In the genomic region with DNA sequence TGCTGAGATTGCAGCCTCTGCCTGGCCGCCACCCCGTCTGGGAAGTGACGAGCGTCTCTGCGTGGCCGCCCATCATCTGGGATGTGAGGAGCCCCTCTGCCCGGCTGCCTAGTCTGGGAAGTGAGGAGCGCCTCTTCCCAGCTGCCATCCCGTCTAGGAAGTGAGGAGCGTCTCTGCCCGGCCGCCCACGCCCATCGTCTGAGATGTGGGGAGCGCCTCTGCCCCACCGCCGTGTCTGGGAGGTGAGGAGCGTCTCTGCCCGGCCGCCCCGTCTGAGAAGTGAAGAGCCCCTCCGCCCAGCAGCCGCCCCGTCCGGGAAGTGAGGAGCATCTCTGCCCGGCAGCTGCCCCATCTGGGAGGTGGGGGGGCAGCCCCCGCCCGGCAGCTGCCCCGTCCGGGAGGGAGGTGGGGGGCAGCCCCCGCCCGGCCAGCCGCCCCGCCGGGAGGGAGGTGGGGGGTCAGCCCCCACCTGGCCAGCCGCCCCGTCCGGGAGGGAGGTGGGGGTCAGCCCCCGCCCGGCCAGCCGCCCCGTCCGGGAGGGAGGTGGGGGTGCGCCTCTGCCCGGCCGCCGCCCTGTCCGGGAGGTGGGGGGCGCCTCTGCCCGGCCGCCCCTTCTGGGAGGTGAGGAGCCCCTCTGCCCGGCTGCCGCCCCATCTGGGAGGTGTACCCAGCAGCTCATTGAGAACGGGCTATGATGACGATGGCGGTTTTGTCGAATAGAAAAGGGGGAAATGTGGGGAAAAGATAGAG, we compare ENCODE assay signal across 5 cellular contexts. TPM values are rescaled to one million over a fixed set of nuclear protein-coding genes. Genes with fewer than 3 reads are reported as not detected.
"Had no signal": no experiment of that assay in that cellular context is flagged by ENCODE, and none has a peak within 500 bp of the region (broad histone marks: within the 10 kb centered on the region; RNA-seq: fewer than 3 reads in every experiment).

No MANE protein-coding gene starts in this region.

RNA-seq across cellular contexts. Expression of a gene that starts 25.6 kb away (rescaled TPM):
- total RNA-seq: colonic mucosa, endothelial cell of umbilical vein, epithelial cell of proximal tubule, esophagus mucosa, esophagus squamous epithelium had no signal

RNA-seq across cellular contexts. Expression of a gene that starts 57.3 kb away (rescaled TPM):
- total RNA-seq: epithelial cell of proximal tubule had no signal
